Comparison of ENCODE assay signal across 9 cellular contexts in genomic region chr3:47057212-47057671, GRCh38.
DNase-seq lines count a peak whose midpoint lies in the region; ATAC-seq, FAIRE-seq and TF ChIP-seq lines count a peak whose summit lies in the region.
"Had no signal": no experiment of that assay in that cellular context is flagged by ENCODE, and none has a peak within 500 bp of the region (broad histone marks: within the 10 kb centered on the region; RNA-seq: fewer than 3 reads in every experiment).

No MANE protein-coding gene starts in this region.

- H3K27ac ChIP-seq in DND-41 (ENCODE audit: low read length) = no peak overlapping the region
- H3K27ac ChIP-seq in astrocyte (ENCODE audit: low read depth, low read length) = no peak overlapping the region

- H3K27me3 ChIP-seq in DND-41 (ENCODE audit: insufficient read depth, low read length, poor library complexity) (no peaks in the 10 kb centered on the region), astrocyte (ENCODE audit: insufficient read depth, low read length) (no peaks in the 10 kb centered on the region)

- peaks cover 42% of the 10 kb centered on the region for H3K4me1 Mint-ChIP-seq in activated CD4-positive, alpha-beta T cell treated with anti-CD3 and anti-CD28 coated beads, Interleukin-2, amount 10 ng/mL, durations not matched to agents 7 days and 5 days
- H3K4me1 Mint-ChIP-seq in astrocyte (ENCODE audit: low read depth, unreplicated experiment) = peaks cover 10% of the 10 kb centered on the region

- H3K9ac ChIP-seq in DND-41 (ENCODE audit: low read depth, low read length) = no peak overlapping the region
- H3K9ac ChIP-seq in astrocyte (ENCODE audit: low read length) = no peak overlapping the region

- H3K36me3 ChIP-seq in DND-41 (ENCODE audit: insufficient read depth, low read length) (peaks cover 59% of the 10 kb centered on the region), astrocyte (ENCODE audit: insufficient read depth, low read length) (peaks cover 19% of the 10 kb centered on the region)

- H3K9me3 Mint-ChIP-seq in activated CD4-positive, alpha-beta T cell treated with anti-CD3 and anti-CD28 coated beads, Interleukin-2, amount 10 ng/mL, durations not matched to agents 7 days and 5 days = no peaks in the 10 kb centered on the region
- H3K9me3 Mint-ChIP-seq in astrocyte (ENCODE audit: unreplicated experiment) = no peaks in the 10 kb centered on the region

- H3K36me3 Mint-ChIP-seq in activated CD4-positive, alpha-beta T cell treated with anti-CD3 and anti-CD28 coated beads, Interleukin-2, amount 10 ng/mL, durations not matched to agents 7 days and 5 days (ENCODE audit: low read depth) = peaks cover 50% of the 10 kb centered on the region
- peaks cover 9% of the 10 kb centered on the region for H3K36me3 Mint-ChIP-seq in astrocyte (ENCODE audit: low read depth, unreplicated experiment)

- peak overlapping the region; percentile 20 for H3K4me3 Mint-ChIP-seq in activated CD4-positive, alpha-beta T cell treated with anti-CD3 and anti-CD28 coated beads, Interleukin-2, amount 10 ng/mL, durations not matched to agents 7 days and 5 days
- no peak overlapping the region for H3K4me3 Mint-ChIP-seq in astrocyte (ENCODE audit: unreplicated experiment)

- FAIRE-seq in astrocyte (lab: Jason Lieb, UNC) = no peak

- H3K4me3 ChIP-seq in DND-41 (ENCODE audit: low read depth in 1 of 2, low read length in 2 of 2) = no peak overlapping the region
- H3K4me3 ChIP-seq in astrocyte (ENCODE audit: insufficient read depth, low read depth, low read length) = no peak overlapping the region

- H3K27me3 Mint-ChIP-seq in activated CD4-positive, alpha-beta T cell treated with anti-CD3 and anti-CD28 coated beads, Interleukin-2, amount 10 ng/mL, durations not matched to agents 7 days and 5 days = no peaks in the 10 kb centered on the region
- no peaks in the 10 kb centered on the region for H3K27me3 Mint-ChIP-seq in astrocyte (ENCODE audit: low read depth, unreplicated experiment)

- POLR2A ChIA-PET in activated CD4-positive, alpha-beta T cell treated with anti-CD3 and anti-CD28 coated beads, Interleukin-2, amount 10 ng/mL, durations not matched to agents 7 days and 5 days (lab: Charles Lee) = no interaction called here

- no peak overlapping the region for H3K4me2 ChIP-seq in DND-41 (ENCODE audit: insufficient read depth, low read length)
- no peak overlapping the region for H3K4me2 ChIP-seq in astrocyte (ENCODE audit: low read length)

- peaks cover 43% of the 10 kb centered on the region for H3K79me2 ChIP-seq in DND-41 (ENCODE audit: insufficient read depth, low read length)
- H3K79me2 ChIP-seq in astrocyte (ENCODE audit: insufficient read depth, low read length) = peaks cover 56% of the 10 kb centered on the region

- no peaks in the 10 kb centered on the region for H3K9me3 ChIP-seq in DND-41 (ENCODE audit: insufficient read depth, low read length, severe bottlenecking)
- H3K9me3 ChIP-seq in astrocyte (ENCODE audit: insufficient read depth, low read depth, low read length) = no peaks in the 10 kb centered on the region

- TF ChIP-seq CTCF in DND-41 (IDR thresholded peaks at IDR 0.05; ENCODE audit: borderline replicate concordance, extremely low read depth, low read length, poor library complexity, severe bottlenecking) = no peak
- no peak for TF ChIP-seq CTCF in astrocyte (IDR thresholded peaks at IDR 0.05; ENCODE audit: insufficient read depth, low read depth, low read length)
- no peak for TF ChIP-seq CTCF in GM13977 (IDR thresholded peaks at IDR 0.05; ENCODE audit: extremely low read depth, insufficient read depth, missing control alignments)

- CTCF ChIA-PET in activated CD4-positive, alpha-beta T cell treated with anti-CD3 and anti-CD28 coated beads, Interleukin-2, amount 10 ng/mL, durations not matched to agents 7 days and 5 days (lab: Charles Lee) = no interaction called here

- H2AFZ ChIP-seq in DND-41 (ENCODE audit: low read depth, low read length) (no peak overlapping the region), astrocyte (ENCODE audit: low read depth, low read length) (no peak overlapping the region)

- peak overlapping the region; percentile 67 for H3K27ac Mint-ChIP-seq in activated CD4-positive, alpha-beta T cell treated with anti-CD3 and anti-CD28 coated beads, Interleukin-2, amount 10 ng/mL, durations not matched to agents 7 days and 5 days
- H3K27ac Mint-ChIP-seq in astrocyte (ENCODE audit: unreplicated experiment) = peak overlapping the region; percentile 35

- DNase-seq in DND-41 (no peak), astrocyte (ENCODE audit: low read depth) (peak; percentile 69), COR-L47 (lab: John Stamatoyannopoulos, UW) (no peak), NK-92 (lab: John Stamatoyannopoulos, UW; ENCODE audit: unreplicated experiment) (no peak), GM13977 (ENCODE audit: low spot score) (no peak)
- DNase-seq in activated CD4-positive, alpha-beta T cell treated with anti-CD3 and anti-CD28 coated beads, Interleukin-2, amount 10 ng/mL, durations not matched to agents 7 days and 5 days = peak; percentile 58
- DNase-seq in stimulated activated CD4-positive, alpha-beta T cell treated with anti-CD3 and anti-CD28 coated beads, Interleukin-12 subunit alpha, Interleukin-12 subunit beta, amount 100 ng/mL, for 48 hours (ENCODE audit: low read depth in 2 of 3, low spot score in 1 of 3) = peak; percentile 41 to 45 (median 41)
- DNase-seq: left cardiac atrium had no signal

- H3K4me1 ChIP-seq in DND-41 (ENCODE audit: insufficient read depth, low read length) (no peaks in the 10 kb centered on the region), astrocyte (ENCODE audit: insufficient read depth, low read length) (no peaks in the 10 kb centered on the region)

- H4K20me1 ChIP-seq in DND-41 (ENCODE audit: insufficient read depth, low read length) (peaks cover 14% of the 10 kb centered on the region), astrocyte (ENCODE audit: insufficient read depth, low read length) (peaks cover 71% of the 10 kb centered on the region)

- ATAC-seq in DND-41 (ENCODE audit: insufficient read depth, low read depth) (peak; percentile 90), HG03025 (IDR thresholded peaks at IDR 0.05; ENCODE audit: low FRiP score, unreplicated experiment) (no peak)

- in situ Hi-C loops in GM13977 (cut with MboI; ENCODE audit: low pct_unique_long_range_greater_than_20kb, low sequenced_read_pairs, unreplicated experiment) = no loop called here

Comparison
In these comparisons a context has a peak if more than half of its experiments do, and no peak if none do; other contexts are left out.
1. DNase-seq: peak in activated CD4-positive, alpha-beta T cell treated with anti-CD3 and anti-CD28 coated beads, Interleukin-2, amount 10 ng/mL, durations not matched to agents 7 days and 5 days (single experiment), astrocyte (single experiment) and stimulated activated CD4-positive, alpha-beta T cell treated with anti-CD3 and anti-CD28 coated beads, Interleukin-12 subunit alpha, Interleukin-12 subunit beta, amount 100 ng/mL, for 48 hours (3 of 3); none in DND-41 (single experiment), COR-L47 (single experiment), NK-92 (single experiment) and GM13977 (single experiment).